ENCODE assay signal across 6 cellular contexts in the genomic region with DNA sequence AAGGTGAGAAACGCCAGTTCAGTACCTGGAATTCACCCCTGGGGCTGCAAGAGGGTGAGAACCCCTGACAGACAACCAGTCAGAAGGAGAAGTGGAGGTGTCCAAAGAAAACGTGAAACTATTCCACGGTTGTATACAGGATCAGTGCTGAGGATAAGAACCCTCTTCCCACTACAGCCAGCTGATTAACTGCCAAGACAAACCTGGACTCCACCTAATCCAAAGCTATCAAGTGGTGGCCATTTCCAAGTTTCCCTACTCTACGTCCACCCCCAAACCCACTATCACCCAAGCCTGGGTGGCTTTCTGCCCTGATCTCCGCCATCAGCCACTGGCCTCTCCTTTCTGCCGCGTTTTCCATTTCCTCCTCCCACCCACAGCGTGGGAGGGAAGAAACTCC.
"Had no signal": no experiment of that assay in that cellular context is flagged by ENCODE, and none has a peak within 500 bp of the region (broad histone marks: within the 10 kb centered on the region; RNA-seq: fewer than 3 reads in every experiment).

No MANE protein-coding gene starts in this region.

- H3K27ac ChIP-seq: HL-60 had no signal

- H3K4me3 Mint-ChIP-seq: GM23338, H9 had no signal

- DNase-seq: H9, HCEC 1CT, IMR-90 had no signal

- H3K27ac Mint-ChIP-seq: GM23338, H9 had no signal

- H3K4me3 ChIP-seq: GM23338, K562 had no signal

- H3K4me1 Mint-ChIP-seq: GM23338, H9 had no signal

- ATAC-seq: GM23338, K562 had no signal
